In genomic region chr22:37043828-37044538, GRCh38 we compare ENCODE assay signal across 8 cellular contexts. TPM values are rescaled to one million over a fixed set of nuclear protein-coding genes. Genes with fewer than 3 reads are reported as not detected.
DNase-seq lines count a peak whose midpoint lies in the region; ATAC-seq and TF ChIP-seq lines count a peak whose summit lies in the region.

No MANE protein-coding gene starts in this region.

- H3K4me3 ChIP-seq in Panc1 (ENCODE audit: low read depth in 2 of 2, low read length in 2 of 2), result no peak overlapping the region
- H3K4me3 ChIP-seq in adipocyte (ENCODE audit: low read length), result no peak overlapping the region
- no peak overlapping the region for H3K4me3 ChIP-seq in kidney epithelial cell (ENCODE audit: low read depth, low read length)

- no peak overlapping the region for H3K4me3 Mint-ChIP-seq in stimulated activated effector memory CD8-positive, alpha-beta T cell treated with anti-CD3 and anti-CD28 coated beads, Interleukin-12 subunit alpha, Interleukin-12 subunit beta, amount 100 ng/mL, for 72 hours

- H3K4me1 Mint-ChIP-seq in stimulated activated effector memory CD8-positive, alpha-beta T cell treated with anti-CD3 and anti-CD28 coated beads, Interleukin-12 subunit alpha, Interleukin-12 subunit beta, amount 100 ng/mL, for 72 hours, result peaks cover 16% of the 10 kb centered on the region

- H3K9me3 Mint-ChIP-seq in stimulated activated effector memory CD8-positive, alpha-beta T cell treated with anti-CD3 and anti-CD28 coated beads, Interleukin-12 subunit alpha, Interleukin-12 subunit beta, amount 100 ng/mL, for 72 hours, result no peaks in the 10 kb centered on the region

- POLR2A ChIA-PET in Panc1 (lab: Charles Lee), result no interaction called here

- BruUV-seq in Panc1 (replicated peaks; lab: Mats Ljungman, UMichigan), result no TSS peak

- H3K27ac Mint-ChIP-seq in stimulated activated effector memory CD8-positive, alpha-beta T cell treated with anti-CD3 and anti-CD28 coated beads, Interleukin-12 subunit alpha, Interleukin-12 subunit beta, amount 100 ng/mL, for 72 hours, result no peak overlapping the region

- no peaks in the 10 kb centered on the region for H3K36me3 Mint-ChIP-seq in stimulated activated effector memory CD8-positive, alpha-beta T cell treated with anti-CD3 and anti-CD28 coated beads, Interleukin-12 subunit alpha, Interleukin-12 subunit beta, amount 100 ng/mL, for 72 hours

- CTCF ChIA-PET in Panc1 (lab: Charles Lee), result interaction anchor here (0.6 kb wide), 1 partner anchor 518 kb away, joined by 10 read pairs; no protein-coding TSS in a partner anchor

- DNase-seq in EL (peak; percentile 49), Panc1 (ENCODE audit: low read depth, low spot score) (peak; percentile 24), adipocyte (ENCODE audit: low read depth) (peak; percentile 23), kidney epithelial cell (ENCODE audit: low read depth) (no peak), posterior vena cava (ENCODE audit: low spot score) (no peak)
- peak; percentile 52 to 71 for DNase-seq in stimulated activated effector memory CD8-positive, alpha-beta T cell treated with anti-CD3 and anti-CD28 coated beads, Interleukin-12 subunit alpha, Interleukin-12 subunit beta, amount 100 ng/mL, for 72 hours (ENCODE audit: low spot score in 2 of 2)

- ATAC-seq in HG02938 (IDR thresholded peaks at IDR 0.05; ENCODE audit: unreplicated experiment), result peak; percentile 51
- peak; percentile 96 for ATAC-seq in Panc1
- ATAC-seq in stimulated activated effector memory CD8-positive, alpha-beta T cell treated with anti-CD3 and anti-CD28 coated beads, Interleukin-12 subunit alpha, Interleukin-12 subunit beta, amount 100 ng/mL, for 72 hours, result peak; percentile 90
- ATAC-seq in GM18519 (IDR thresholded peaks at IDR 0.05; ENCODE audit: low FRiP score, unreplicated experiment), result no peak

- H3K36me3 ChIP-seq in Panc1 (ENCODE audit: control insufficient read depth, insufficient read depth, low read length) (no peaks in the 10 kb centered on the region), adipocyte (ENCODE audit: control insufficient read depth, insufficient read depth, low read length, severe bottlenecking) (no peaks in the 10 kb centered on the region), kidney epithelial cell (ENCODE audit: control insufficient read depth, insufficient read depth, low read length) (no peaks in the 10 kb centered on the region)

- TF ChIP-seq CTCF in Panc1 (IDR thresholded peaks at IDR 0.05), result peak; percentile 80
- TF ChIP-seq CTCF in kidney epithelial cell (IDR thresholded peaks at IDR 0.05; ENCODE audit: insufficient read depth, low read length, poor library complexity, severe bottlenecking), result peak; percentile 91

- intact Hi-C loops in Panc1 (cut with micrococcal nuclease; ENCODE audit: unreplicated experiment), result no loop called here
- intact Hi-C loops in posterior vena cava (cut with DNase I), result no loop called here

- H3K9me3 ChIP-seq in Panc1 (ENCODE audit: control insufficient read depth, insufficient read depth, low read depth, low read length) (no peaks in the 10 kb centered on the region), adipocyte (ENCODE audit: control insufficient read depth, low read length) (no peaks in the 10 kb centered on the region)

- H3K9ac ChIP-seq in adipocyte (ENCODE audit: low read length), result no peak overlapping the region

- no peak overlapping the region for H3K27ac ChIP-seq in Panc1 (ENCODE audit: low read length)

- in situ Hi-C loops in Panc1 (cut with HindIII; ENCODE audit: low pct_unique_long_range_greater_than_20kb, low sequenced_read_pairs), result no loop called here

- no peaks in the 10 kb centered on the region for H3K4me1 ChIP-seq in Panc1 (ENCODE audit: control insufficient read depth, insufficient read depth, low read length)
- no peaks in the 10 kb centered on the region for H3K4me1 ChIP-seq in adipocyte (ENCODE audit: control insufficient read depth, insufficient read depth, low read length)

- H3K27me3 ChIP-seq in Panc1 (ENCODE audit: control insufficient read depth, insufficient read depth, low read length) (no peaks in the 10 kb centered on the region), adipocyte (replicated peaks; ENCODE audit: control insufficient read depth, insufficient read depth, low read length) (peaks cover 9% of the 10 kb centered on the region), kidney epithelial cell (ENCODE audit: control insufficient read depth, insufficient read depth, low read length) (no peaks in the 10 kb centered on the region)

RNA-seq across cellular contexts. Expression of gene KCTD17, which starts 7.6 kb away (rescaled TPM):
- total RNA-seq in Panc1 (2021; ENCODE audit: unreplicated experiment) (32.7 TPM), kidney epithelial cell (32.9 and 35.3 TPM in 2 replicates), posterior vena cava (10 to 100 TPM; 20.4 to 22.0 TPM)
- polyA plus RNA-seq in Panc1 (2012; ENCODE audit: insufficient read length), result 53.2 TPM

RNA-seq across cellular contexts. Expression of gene MPST, which starts 24.4 kb away (rescaled TPM):
- total RNA-seq in Panc1 (2021; ENCODE audit: unreplicated experiment) (31.4 TPM), kidney epithelial cell (186 and 219 TPM in 2 replicates), posterior vena cava (10 to 100 TPM; 19.7 to 21.0 TPM)
- 52.1 TPM for polyA plus RNA-seq in Panc1 (2012; ENCODE audit: insufficient read length)

RNA-seq across cellular contexts. Expression of gene TST, which starts 24.7 kb away (rescaled TPM):
- total RNA-seq in Panc1 (2021; ENCODE audit: unreplicated experiment), result 15.9 TPM
- 19.5 TPM for polyA plus RNA-seq in Panc1 (2012; ENCODE audit: insufficient read length)
- total RNA-seq in kidney epithelial cell, result 49.2 and 64.3 TPM in 2 replicates
- 1 to 10 TPM; 8.9 to 9.3 TPM for total RNA-seq in posterior vena cava

Comparison
In these comparisons a context has a peak if more than half of its experiments do, and no peak if none do; other contexts are left out.
1. DNase-seq: peak in EL (single experiment), Panc1 (single experiment), adipocyte (single experiment) and stimulated activated effector memory CD8-positive, alpha-beta T cell treated with anti-CD3 and anti-CD28 coated beads, Interleukin-12 subunit alpha, Interleukin-12 subunit beta, amount 100 ng/mL, for 72 hours (2 of 2); none in kidney epithelial cell (single experiment) and posterior vena cava (single experiment).